In the genomic region with DNA sequence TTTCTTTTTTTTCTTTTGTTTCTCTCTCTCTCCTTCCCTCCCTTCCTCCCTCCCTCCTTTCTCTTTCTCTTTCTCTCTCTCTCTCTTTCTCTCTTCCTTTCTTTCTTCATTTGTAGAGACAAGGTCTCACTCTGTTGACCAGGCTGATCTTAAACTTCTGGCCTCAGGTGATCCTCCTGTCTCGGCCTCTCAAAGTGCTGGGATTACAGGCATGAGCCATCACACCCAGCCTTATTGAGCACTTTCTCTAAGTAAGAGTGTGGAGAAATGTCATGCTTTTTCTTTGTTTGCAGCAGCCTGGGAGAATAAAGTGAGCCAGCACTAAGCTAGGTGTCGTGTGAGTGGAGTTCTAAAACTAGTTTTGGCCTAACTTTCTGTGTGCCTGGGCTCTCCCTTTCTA, we compare ENCODE assay signal across 14 cellular contexts.
"Had no signal": no experiment of that assay in that cellular context is flagged by ENCODE, and none has a peak within 500 bp of the region (broad histone marks: within the 10 kb centered on the region; RNA-seq: fewer than 3 reads in every experiment).

No MANE protein-coding gene starts in this region.

- H3K27me3 ChIP-seq: foreskin keratinocyte, left lung, neutrophil had no signal

- H3K27ac ChIP-seq: epithelial cell of prostate, foreskin keratinocyte, left lung, neutrophil, skin epidermis had no signal

- H3K4me3 ChIP-seq: left lung, skin epidermis had no signal

- H3K9me3 ChIP-seq: left lung, neutrophil had no signal

- H3K36me3 ChIP-seq: left lung, neutrophil had no signal

- H3K4me1 ChIP-seq: foreskin keratinocyte had no signal

- ATAC-seq: activated CD4-positive, CD25-positive, alpha-beta regulatory T cell treated with anti-CD3 and anti-CD28 coated beads, Interleukin-2, amount 50 U/mL, for 24 hours; foreskin keratinocyte; left lung; naive thymus-derived CD8-positive, alpha-beta T cell had no signal

- DNase-seq: activated CD4-positive, alpha-beta T cell treated with anti-CD3 and anti-CD28 coated beads, Interleukin-2, amount 50 U/mL, for 1 hour; activated CD8-positive, alpha-beta memory T cell treated with anti-CD3 and anti-CD28 coated beads, Interleukin-2, amount 50 U/mL, for 48 hours; activated effector memory CD4-positive, alpha-beta T cell treated with anti-CD3 and anti-CD28 coated beads, Interleukin-2, amount 50 U/mL, for 16 hours; activated T-cell treated with anti-CD3 and anti-CD28 coated beads, Interleukin-2, amount 50 U/mL, for 48 hours; endodermal cell; foreskin keratinocyte; kidney; left lung; mesenchymal stem cell; naive thymus-derived CD8-positive, alpha-beta T cell had no signal
